In genomic region chr2:237551071-237551574, GRCh38 we compare ENCODE assay signal across 24 cellular contexts. TPM values are rescaled to one million over a fixed set of nuclear protein-coding genes. Genes with fewer than 3 reads are reported as not detected.
"Had no signal": no experiment of that assay in that cellular context is flagged by ENCODE, and none has a peak within 500 bp of the region (broad histone marks: within the 10 kb centered on the region; RNA-seq: fewer than 3 reads in every experiment).

No MANE protein-coding gene starts in this region.

- H3K4me3 ChIP-seq: hepatocyte, lower lobe of right lung, neural progenitor cell, prostate gland, skin epidermis, thoracic aorta, vagina had no signal

- DNase-seq: activated CD4-positive, alpha-beta T cell treated with anti-CD3 and anti-CD28 coated beads, Interleukin-2, amount 10 ng/mL, durations not matched to agents 7 days and 5 days; activated CD4-positive, CD25-positive, alpha-beta regulatory T cell treated with anti-CD3 and anti-CD28 coated beads, Interleukin-2, amount 50 U/mL, for 72 hours; activated CD8-positive, alpha-beta memory T cell treated with anti-CD3 and anti-CD28 coated beads, Interleukin-2, amount 10 ng/mL, durations not matched to agents 7 days and 5 days; activated CD8-positive, alpha-beta T cell treated with anti-CD3 and anti-CD28 coated beads for 36 hours; activated effector memory CD4-positive, alpha-beta T cell treated with anti-CD3 and anti-CD28 coated beads, Interleukin-2, amount 50 U/mL, for 16 hours; activated naive CD4-positive, alpha-beta T cell treated with anti-CD3 and anti-CD28 coated beads, Interleukin-2, amount 10 ng/mL, durations not matched to agents 7 days and 5 days; activated T-cell treated with anti-CD3 and anti-CD28 coated beads for 4 hours; effector CD4-positive, alpha-beta T cell; erythroblast; foreskin keratinocyte; lower lobe of right lung; naive thymus-derived CD8-positive, alpha-beta T cell; stimulated activated CD4-positive, alpha-beta T cell treated with anti-CD3 and anti-CD28 coated beads, Interleukin-15, amount 100 ng/mL, for 24 hours; WERI-Rb-1 had no signal

- H3K4me2 ChIP-seq: hepatocyte, neural progenitor cell had no signal

- H3K27me3 ChIP-seq: hepatocyte, neural progenitor cell, vagina had no signal

- H3K4me1 ChIP-seq: foreskin keratinocyte, neural progenitor cell, prostate gland had no signal

- H3K9me3 ChIP-seq: prostate gland, vagina had no signal

- H3K9ac ChIP-seq: neural progenitor cell had no signal

- H2AFZ ChIP-seq: hepatocyte, neural progenitor cell had no signal

- ATAC-seq: activated CD8-positive, alpha-beta memory T cell treated with anti-CD3 and anti-CD28 coated beads, Interleukin-2, amount 10 ng/mL, durations not matched to agents 7 days and 5 days; activated CD8-positive, alpha-beta T cell treated with anti-CD3 and anti-CD28 coated beads for 36 hours; foreskin keratinocyte; naive thymus-derived CD8-positive, alpha-beta T cell; stimulated activated memory B cell treated with anti-CD40 and anti-IgM and Interleukin-4, amounts not matched to agents 10 μg/mL and 1 μg/mL and 100 μg/mL, for 72 hours had no signal

- H3K36me3 ChIP-seq: neural progenitor cell, thoracic aorta, WERI-Rb-1 had no signal

- H3K27ac ChIP-seq: foreskin keratinocyte, hepatocyte, lower lobe of right lung, neural progenitor cell, prostate gland, skin epidermis, thoracic aorta, vagina, WERI-Rb-1 had no signal

RNA-seq across cellular contexts. Expression of gene PRLH, which starts 15.3 kb away (rescaled TPM):
- total RNA-seq: activated CD4-positive, alpha-beta T cell treated with anti-CD3 and anti-CD28 coated beads, Interleukin-2, amount 10 ng/mL, durations not matched to agents 7 days and 5 days; activated CD8-positive, alpha-beta memory T cell treated with anti-CD3 and anti-CD28 coated beads, Interleukin-2, amount 10 ng/mL, durations not matched to agents 7 days and 5 days; activated CD8-positive, alpha-beta T cell treated with anti-CD3 and anti-CD28 coated beads for 36 hours; cerebellum; foreskin keratinocyte; hepatocyte; lower lobe of right lung; naive thymus-derived CD8-positive, alpha-beta T cell; osteocyte; prostate gland; T-helper 2 cell treated with Interferon-gamma antibody and Interleukin-4, amounts not matched to agents 100 ng/mL and 5 ng/mL, for 36 hours; thoracic aorta; vagina had no signal
- polyA plus RNA-seq: foreskin keratinocyte; hepatocyte; naive thymus-derived CD8-positive, alpha-beta T cell had no signal

RNA-seq across cellular contexts. Expression of gene RAB17, which starts 39.4 kb away (rescaled TPM):
- total RNA-seq: activated CD4-positive, alpha-beta T cell treated with anti-CD3 and anti-CD28 coated beads, Interleukin-2, amount 10 ng/mL, durations not matched to agents 7 days and 5 days; activated CD8-positive, alpha-beta memory T cell treated with anti-CD3 and anti-CD28 coated beads, Interleukin-2, amount 10 ng/mL, durations not matched to agents 7 days and 5 days; naive thymus-derived CD8-positive, alpha-beta T cell; T-helper 2 cell treated with Interferon-gamma antibody and Interleukin-4, amounts not matched to agents 100 ng/mL and 5 ng/mL, for 36 hours; vagina had no signal
- polyA plus RNA-seq: naive thymus-derived CD8-positive, alpha-beta T cell had no signal
